ENCODE assay signal across 1 cellular context in genomic region chr19:2549701-2550191, GRCh38.
TF ChIP-seq lines count a peak whose summit lies in the region.

No MANE protein-coding gene starts in this region.

TF ChIP-seq in GM23338, 12 proteins besides CTCF, POLR2A, EP300 and RAD21 (continued from another document):
- TF ChIP-seq ZNF462 (CRISPR knock-in tag; IDR thresholded peaks at IDR 0.05) (no peak), CREB1 (CRISPR knock-in tag; IDR thresholded peaks at IDR 0.05; ENCODE audit: low read depth) (no peak), STAT1 (IDR thresholded peaks at IDR 0.05; ENCODE audit: unreplicated experiment) (no peak), ZNF114 (CRISPR knock-in tag; IDR thresholded peaks at IDR 0.05) (no peak), EZH2phosphoT487 (IDR thresholded peaks at IDR 0.05; ENCODE audit: unreplicated experiment) (no peak)
TF ChIP-seq in GM23338: peak in this region for 0.
